In genomic region chr4:6824071-6824470, GRCh38 we compare ENCODE assay signal across 22 cellular contexts.
"Had no signal": no experiment of that assay in that cellular context is flagged by ENCODE, and none has a peak within 500 bp of the region (broad histone marks: within the 10 kb centered on the region; RNA-seq: fewer than 3 reads in every experiment).

No MANE protein-coding gene starts in this region.

- H3K27ac ChIP-seq: esophagus muscularis mucosa, foreskin keratinocyte, lower lobe of right lung, suprapubic skin, transverse colon, vagina had no signal

- H3K4me3 ChIP-seq: esophagus muscularis mucosa, lower lobe of right lung, suprapubic skin, transverse colon, vagina had no signal

- ATAC-seq: activated T-cell treated with anti-CD3 and anti-CD28 coated beads, Interleukin-2, amount 50 U/mL, for 72 hours; foreskin keratinocyte; left colon; lower lobe of right lung; stimulated activated naive CD8-positive, alpha-beta T cell treated with anti-CD3 and anti-CD28 coated beads, Interleukin-15, Interleukin-2, amounts not matched to agents 100 U/mL and 50 U/mL, for 24 hours had no signal

- H3K4me1 Mint-ChIP-seq: nephron progenitor cell had no signal

- H3K4me1 ChIP-seq: foreskin keratinocyte, lower lobe of right lung, suprapubic skin, transverse colon had no signal

- DNase-seq: activated CD4-positive, alpha-beta T cell treated with anti-CD3 and anti-CD28 coated beads, Interleukin-2, amount 50 U/mL, for 4 hours; activated gamma-delta T cell treated with Interleukin-2 at 50 U/mL for 16 hours; activated T-cell treated with anti-CD3 and anti-CD28 coated beads, Interleukin-2, amount 50 U/mL, for 72 hours; amniotic stem cell; effector CD8-positive, alpha-beta T cell; foreskin keratinocyte; glutamatergic neuron; hippocampal formation; islet precursor cell; left colon; lower lobe of right lung; nephron progenitor cell; occipital lobe; stimulated activated CD4-positive, alpha-beta T cell treated with anti-CD3 and anti-CD28 coated beads, Interleukin-2, amount 100 ng/mL, for 24 hours; stimulated activated naive CD8-positive, alpha-beta T cell treated with anti-CD3 and anti-CD28 coated beads, Interleukin-15, Interleukin-2, amounts not matched to agents 100 U/mL and 50 U/mL, for 24 hours; transverse colon had no signal

- H3K27ac Mint-ChIP-seq: activated naive CD8-positive, alpha-beta T cell; activated T-cell treated with anti-CD3 and anti-CD28 coated beads, Interleukin-2, amount 50 U/mL, for 72 hours; dendritic cell treated with granulocyte-macrophage colony-stimulating factor and Interleukin-4, amounts not matched to agents 40 ng/mL and 50 ng/mL, for 4 days; nephron progenitor cell had no signal

- H3K27me3 ChIP-seq: esophagus muscularis mucosa, foreskin keratinocyte, suprapubic skin, transverse colon, vagina had no signal

- H3K27me3 Mint-ChIP-seq: activated naive CD8-positive, alpha-beta T cell; dendritic cell treated with granulocyte-macrophage colony-stimulating factor and Interleukin-4, amounts not matched to agents 40 ng/mL and 50 ng/mL, for 4 days had no signal

- H3K9me3 ChIP-seq: vagina had no signal

- H3K4me3 Mint-ChIP-seq: activated naive CD8-positive, alpha-beta T cell; activated T-cell treated with anti-CD3 and anti-CD28 coated beads, Interleukin-2, amount 50 U/mL, for 72 hours; dendritic cell treated with granulocyte-macrophage colony-stimulating factor and Interleukin-4, amounts not matched to agents 40 ng/mL and 50 ng/mL, for 4 days; nephron progenitor cell had no signal

- FAIRE-seq: TTC549 had no signal
